In genomic region chr1:108048311-108049082, GRCh38 we compare ENCODE assay signal across 23 cellular contexts.
"Had no signal": no experiment of that assay in that cellular context is flagged by ENCODE, and none has a peak within 500 bp of the region (broad histone marks: within the 10 kb centered on the region; RNA-seq: fewer than 3 reads in every experiment).

No MANE protein-coding gene starts in this region.

- H3K4me3 Mint-ChIP-seq: activated CD4-positive, alpha-beta T cell treated with anti-CD3 and anti-CD28 coated beads, Interleukin-2, amount 10 ng/mL, durations not matched to agents 24 days and 14 days; activated naive CD8-positive, alpha-beta T cell treated with anti-CD3 and anti-CD28 coated beads, Interleukin-2, amount 10 ng/mL, durations not matched to agents 7 days and 5 days; activated T-cell treated with anti-CD3 and anti-CD28 coated beads, Interleukin-2, amount 50 U/mL, for 24 hours; effector memory CD8-positive, alpha-beta T cell; nephron progenitor cell; type B pancreatic cell had no signal

- H3K36me3 Mint-ChIP-seq: type B pancreatic cell had no signal

- H3K27me3 Mint-ChIP-seq: activated CD4-positive, alpha-beta T cell treated with anti-CD3 and anti-CD28 coated beads, Interleukin-2, amount 10 ng/mL, durations not matched to agents 24 days and 14 days; activated naive CD8-positive, alpha-beta T cell treated with anti-CD3 and anti-CD28 coated beads, Interleukin-2, amount 10 ng/mL, durations not matched to agents 7 days and 5 days; activated T-cell treated with anti-CD3 and anti-CD28 coated beads, Interleukin-2, amount 50 U/mL, for 24 hours; stimulated activated naive B cell treated with anti-CD40 and anti-IgM and Interleukin-4, amounts not matched to agents 10 μg/mL and 1 μg/mL and 100 μg/mL, for 72 hours had no signal

- H3K9me3 Mint-ChIP-seq: activated CD4-positive, alpha-beta T cell treated with anti-CD3 and anti-CD28 coated beads, Interleukin-2, amount 10 ng/mL, durations not matched to agents 24 days and 14 days; activated naive CD8-positive, alpha-beta T cell treated with anti-CD3 and anti-CD28 coated beads, Interleukin-2, amount 10 ng/mL, durations not matched to agents 7 days and 5 days; activated T-helper 2 cell treated with anti-CD3 and anti-CD28 coated beads, Interferon-gamma antibody, Interleukin-2, Interleukin-4, amounts not matched to agents 10 μg/mL and 5 μg/mL and 100 μg/mL, durations not matched to agents 14 hours and 24 hours and 36 hours; effector memory CD8-positive, alpha-beta T cell; type B pancreatic cell had no signal

- H3K4me2 ChIP-seq: smooth muscle cell had no signal

- H3K27ac Mint-ChIP-seq: activated CD4-positive, alpha-beta T cell treated with anti-CD3 and anti-CD28 coated beads, Interleukin-2, amount 10 ng/mL, durations not matched to agents 24 days and 14 days; activated naive CD8-positive, alpha-beta T cell treated with anti-CD3 and anti-CD28 coated beads, Interleukin-2, amount 10 ng/mL, durations not matched to agents 7 days and 5 days; activated T-cell treated with anti-CD3 and anti-CD28 coated beads, Interleukin-2, amount 50 U/mL, for 24 hours; activated T-helper 2 cell treated with anti-CD3 and anti-CD28 coated beads, Interferon-gamma antibody, Interleukin-2, Interleukin-4, amounts not matched to agents 10 μg/mL and 5 μg/mL and 100 μg/mL, durations not matched to agents 14 hours and 24 hours and 36 hours; effector memory CD8-positive, alpha-beta T cell; nephron progenitor cell; stimulated activated naive B cell treated with anti-CD40 and anti-IgM and Interleukin-4, amounts not matched to agents 10 μg/mL and 1 μg/mL and 100 μg/mL, for 72 hours; type B pancreatic cell had no signal

- H3K36me3 ChIP-seq: colonic mucosa, esophagus squamous epithelium, heart left ventricle, sigmoid colon had no signal

- H3K27ac ChIP-seq: colonic mucosa, dorsolateral prefrontal cortex, esophagus squamous epithelium, sigmoid colon, testis, VCaP had no signal

- H3K9me3 ChIP-seq: colonic mucosa, esophagus squamous epithelium, sigmoid colon, testis had no signal

- DNase-seq: activated CD4-positive, alpha-beta T cell treated with anti-CD3 and anti-CD28 coated beads, Interleukin-2, amount 10 ng/mL, durations not matched to agents 24 days and 14 days; activated naive CD4-positive, alpha-beta T cell; activated naive CD8-positive, alpha-beta T cell treated with anti-CD3 and anti-CD28 coated beads, Interleukin-2, amount 10 ng/mL, durations not matched to agents 7 days and 5 days; activated T-cell treated with anti-CD3 and anti-CD28 coated beads, Interleukin-2, amount 50 U/mL, for 24 hours; amniotic stem cell; colonic mucosa; effector memory CD8-positive, alpha-beta T cell; esophagus squamous epithelium; heart left ventricle; islet precursor cell; left cardiac atrium; mesenchymal stem cell; nephron progenitor cell; sigmoid colon; stimulated activated CD4-positive, alpha-beta T cell treated with anti-CD3 and anti-CD28 coated beads, Interleukin-2, amount 100 ng/mL, for 48 hours; stimulated activated CD8-positive, alpha-beta memory T cell treated with anti-CD3 and anti-CD28 coated beads, Interleukin-4, amount 100 ng/mL, for 48 hours; stimulated activated naive B cell treated with anti-CD40 and anti-IgM and Interleukin-4, amounts not matched to agents 10 μg/mL and 1 μg/mL and 100 μg/mL, for 72 hours; testis had no signal

- H3K4me1 ChIP-seq: colonic mucosa, testis had no signal

- H3K27me3 ChIP-seq: colonic mucosa, esophagus squamous epithelium, heart left ventricle, sigmoid colon, testis had no signal

- H3K4me3 ChIP-seq: colonic mucosa, dorsolateral prefrontal cortex, esophagus squamous epithelium, heart left ventricle, sigmoid colon, smooth muscle cell, testis had no signal
